Comparison of ENCODE assay signal across 34 cellular contexts in the genomic region with DNA sequence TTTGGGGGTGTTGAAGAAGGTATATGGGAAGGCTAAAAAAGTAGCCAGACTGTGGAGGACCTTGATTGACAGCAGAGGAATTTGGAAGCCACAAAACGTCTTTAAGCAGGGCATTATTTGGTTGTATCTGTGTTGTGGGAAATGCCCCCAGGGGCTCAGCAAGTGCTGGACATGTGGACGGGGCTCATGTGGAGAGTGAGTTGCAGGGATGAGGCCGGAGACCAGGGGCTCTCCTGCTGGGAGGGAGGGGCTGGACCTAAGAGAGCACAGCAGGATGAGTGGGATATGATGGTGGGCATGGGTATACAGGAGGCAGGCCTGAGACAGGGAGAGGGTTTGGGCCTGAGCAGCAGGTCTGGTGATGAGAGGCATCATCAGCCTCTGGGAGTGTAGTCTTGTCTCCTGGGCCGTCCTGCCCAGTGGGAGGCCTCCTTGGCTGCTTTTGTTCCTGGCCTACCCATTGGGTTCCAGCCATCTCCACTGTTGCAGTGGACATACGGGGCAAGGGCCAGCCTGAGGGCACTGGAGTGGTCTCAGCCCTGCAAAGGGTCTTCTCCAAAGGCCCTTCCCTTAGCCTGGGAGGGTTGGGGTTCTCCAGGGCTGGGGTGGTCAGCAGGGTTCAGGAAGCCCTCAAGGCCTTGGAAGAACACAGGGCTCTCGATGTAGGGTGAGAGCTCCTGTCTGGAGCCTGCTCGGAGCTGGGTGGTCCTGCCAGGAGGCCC.
"Had no signal": no experiment of that assay in that cellular context is flagged by ENCODE, and none has a peak within 500 bp of the region (broad histone marks: within the 10 kb centered on the region; RNA-seq: fewer than 3 reads in every experiment).

No MANE protein-coding gene starts in this region.

- H3K4me3 ChIP-seq: adrenal gland, body of pancreas, cardiac muscle cell, colonic mucosa, dorsolateral prefrontal cortex, gastroesophageal sphincter, ovary, prostate gland, smooth muscle cell, suprapubic skin, tibial artery, upper lobe of right lung had no signal

- H3K4me1 Mint-ChIP-seq: activated CD4-positive, alpha-beta T cell treated with anti-CD3 and anti-CD28 coated beads, Interleukin-2, amount 10 ng/mL, durations not matched to agents 24 days and 14 days; activated naive CD4-positive, alpha-beta T cell treated with anti-CD3 and anti-CD28 coated beads, Interleukin-2, amount 50 U/mL, for 24 hours; nephron; T-cell had no signal

- DNase-seq: activated CD4-positive, alpha-beta memory T cell treated with anti-CD3 and anti-CD28 coated beads for 36 hours; activated CD4-positive, alpha-beta T cell treated with anti-CD3 and anti-CD28 coated beads, Interleukin-2, amount 10 ng/mL, durations not matched to agents 24 days and 14 days; activated CD4-positive, CD25-positive, alpha-beta regulatory T cell treated with anti-CD3 and anti-CD28 coated beads, Interleukin-2, amount 50 U/mL, for 72 hours; activated CD8-positive, alpha-beta memory T cell treated with anti-CD3 and anti-CD28 coated beads, Interleukin-2, amount 50 U/mL, for 4 hours; activated effector memory CD4-positive, alpha-beta T cell treated with anti-CD3 and anti-CD28 coated beads, Interleukin-2, amount 50 U/mL, for 16 hours; activated T-cell treated with anti-CD3 and anti-CD28 coated beads, Interleukin-2, amount 50 U/mL, for 48 hours; adrenal gland; aorta; body of pancreas; colonic mucosa; effector memory CD4-positive, alpha-beta T cell; head of caudate nucleus; hippocampal formation; left cardiac atrium; left ventricle myocardium superior; ovary; retina; stimulated activated CD4-positive, alpha-beta T cell treated with anti-CD3 and anti-CD28 coated beads, Interleukin-1b, Interleukin-23, amount 100 ng/mL, for 48 hours; stimulated activated CD4-positive, alpha-beta T cell treated with anti-CD3 and anti-CD28 coated beads, Interleukin-4, amount 100 ng/mL, for 4 hours; stimulated activated CD8-positive, alpha-beta memory T cell treated with anti-CD3 and anti-CD28 coated beads, Interleukin-4, amount 100 ng/mL, for 48 hours; stimulated activated naive CD4-positive, alpha-beta T cell; T-cell; T1000; tibial artery; upper lobe of right lung had no signal

- H3K27ac Mint-ChIP-seq: activated CD4-positive, alpha-beta memory T cell treated with anti-CD3 and anti-CD28 coated beads for 36 hours; activated CD4-positive, alpha-beta T cell treated with anti-CD3 and anti-CD28 coated beads, Interleukin-2, amount 10 ng/mL, durations not matched to agents 24 days and 14 days; activated naive CD4-positive, alpha-beta T cell treated with anti-CD3 and anti-CD28 coated beads, Interleukin-2, amount 50 U/mL, for 24 hours; nephron had no signal

- ATAC-seq: body of pancreas, gastroesophageal sphincter, left cardiac atrium, left ventricle myocardium superior, T-cell, upper lobe of right lung had no signal

- H3K4me3 Mint-ChIP-seq: activated CD4-positive, alpha-beta memory T cell treated with anti-CD3 and anti-CD28 coated beads for 36 hours; activated CD4-positive, alpha-beta T cell treated with anti-CD3 and anti-CD28 coated beads, Interleukin-2, amount 10 ng/mL, durations not matched to agents 24 days and 14 days; activated naive CD4-positive, alpha-beta T cell treated with anti-CD3 and anti-CD28 coated beads, Interleukin-2, amount 50 U/mL, for 24 hours; nephron; T-cell had no signal

- H3K27ac ChIP-seq: adrenal gland, body of pancreas, cardiac muscle cell, colonic mucosa, gastroesophageal sphincter, neutrophil, ovary, prostate gland, suprapubic skin, tibial artery, upper lobe of right lung had no signal

- H3K9me3 Mint-ChIP-seq: activated CD4-positive, alpha-beta memory T cell treated with anti-CD3 and anti-CD28 coated beads for 36 hours; activated CD4-positive, alpha-beta T cell treated with anti-CD3 and anti-CD28 coated beads, Interleukin-2, amount 10 ng/mL, durations not matched to agents 24 days and 14 days; activated naive CD4-positive, alpha-beta T cell treated with anti-CD3 and anti-CD28 coated beads, Interleukin-2, amount 50 U/mL, for 24 hours; nephron; T-cell had no signal

- H3K4me2 ChIP-seq: smooth muscle cell had no signal

- H3K9me3 ChIP-seq: adrenal gland, body of pancreas, colonic mucosa, gastroesophageal sphincter, neutrophil, ovary, prostate gland, suprapubic skin, tibial artery, upper lobe of right lung had no signal

- H3K36me3 ChIP-seq: ovary had no signal

- H3K27me3 Mint-ChIP-seq: activated CD4-positive, alpha-beta memory T cell treated with anti-CD3 and anti-CD28 coated beads for 36 hours; activated CD4-positive, alpha-beta T cell treated with anti-CD3 and anti-CD28 coated beads, Interleukin-2, amount 10 ng/mL, durations not matched to agents 24 days and 14 days; activated naive CD4-positive, alpha-beta T cell treated with anti-CD3 and anti-CD28 coated beads, Interleukin-2, amount 50 U/mL, for 24 hours; T-cell had no signal

- H3K27me3 ChIP-seq: adrenal gland, body of pancreas, cardiac muscle cell, colonic mucosa, dorsolateral prefrontal cortex, gastroesophageal sphincter, neutrophil, ovary, suprapubic skin, tibial artery, upper lobe of right lung had no signal

- H3K4me1 ChIP-seq: adrenal gland, body of pancreas, colonic mucosa, gastroesophageal sphincter, prostate gland, suprapubic skin, tibial artery, upper lobe of right lung had no signal
